ENCODE assay signal across 8 cellular contexts in the genomic region with DNA sequence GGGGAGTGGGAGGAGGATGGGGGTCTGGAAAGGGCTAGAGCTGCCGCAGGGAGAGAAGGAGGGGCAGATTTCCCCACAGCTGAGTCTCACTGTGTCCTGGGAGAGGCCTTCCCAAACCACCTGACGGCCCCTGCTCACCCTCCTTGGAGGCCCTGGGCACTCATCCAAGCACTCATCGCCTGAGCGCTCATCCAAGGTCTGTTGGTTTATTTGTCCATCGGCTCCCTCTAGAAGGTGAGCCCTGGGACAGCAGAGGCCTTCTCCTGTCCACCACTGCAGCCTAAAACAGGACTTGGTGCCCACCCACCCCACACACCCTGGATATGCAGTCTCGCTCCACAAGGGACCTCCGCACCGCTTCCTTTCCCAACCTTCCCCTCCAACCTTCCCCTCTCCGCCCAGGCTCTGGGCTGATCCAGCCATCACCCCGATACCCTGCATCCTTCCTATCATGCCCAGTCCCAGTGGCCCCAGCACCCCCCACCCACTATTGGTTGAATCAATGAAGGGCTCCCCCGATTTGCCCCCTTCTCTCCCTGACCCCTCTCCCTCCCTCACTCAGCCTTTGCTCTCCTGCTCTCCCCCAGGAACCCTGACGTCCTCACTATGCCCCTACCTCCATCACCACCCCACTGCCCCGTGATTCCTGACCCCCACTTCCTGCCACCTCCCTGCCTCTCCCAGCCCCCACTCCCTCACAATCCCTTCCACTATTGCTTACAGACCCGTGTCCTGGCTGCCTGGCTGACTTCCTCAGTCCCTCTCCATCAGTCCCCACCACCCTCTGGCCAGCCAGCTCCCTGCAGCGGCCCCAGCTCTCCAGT. TPM values are rescaled to one million over a fixed set of nuclear protein-coding genes. Genes with fewer than 3 reads are reported as not detected.
DNase-seq lines count a peak whose midpoint lies in the region; ATAC-seq lines count a peak whose summit lies in the region.

No MANE protein-coding gene starts in this region.

- H3K36me3 ChIP-seq in ectodermal cell (ENCODE audit: control insufficient read depth, insufficient read depth, low read length) (no peaks in the 10 kb centered on the region), mucosa of stomach (ENCODE audit: control insufficient read depth, insufficient read depth, low read length) (no peaks in the 10 kb centered on the region)

- no peak for DNase-seq in stimulated activated naive CD8-positive, alpha-beta T cell treated with anti-CD3 and anti-CD28 coated beads, Interleukin-15, Interleukin-2, amounts not matched to agents 100 U/mL and 50 U/mL, for 24 hours
- DNase-seq in RKO (ENCODE audit: low spot score) (peak; percentile 29), KG1 (lab: John Stamatoyannopoulos, UW) (no peak), dedifferentiated amniotic fluid mesenchymal stem cell (ENCODE audit: extremely low spot score) (no peak)
- no peak for DNase-seq in stimulated activated CD4-positive, alpha-beta T cell treated with anti-CD3 and anti-CD28 coated beads, Interleukin-2, amount 100 ng/mL, for 48 hours

- no peaks in the 10 kb centered on the region for H3K27me3 Mint-ChIP-seq in stimulated activated naive CD8-positive, alpha-beta T cell treated with anti-CD3 and anti-CD28 coated beads, Interleukin-15, Interleukin-2, amounts not matched to agents 100 ng/mL and 50 ng/mL, for 24 hours

- peaks cover under 1% of the 10 kb centered on the region for H3K36me3 Mint-ChIP-seq in stimulated activated naive CD8-positive, alpha-beta T cell treated with anti-CD3 and anti-CD28 coated beads, Interleukin-15, Interleukin-2, amounts not matched to agents 100 ng/mL and 50 ng/mL, for 24 hours (ENCODE audit: low read depth)

- H3K9ac ChIP-seq in mucosa of stomach (ENCODE audit: low read length), result peak overlapping the region; percentile 76

- peaks cover 12% of the 10 kb centered on the region for H3K4me1 Mint-ChIP-seq in stimulated activated naive CD8-positive, alpha-beta T cell treated with anti-CD3 and anti-CD28 coated beads, Interleukin-15, Interleukin-2, amounts not matched to agents 100 ng/mL and 50 ng/mL, for 24 hours (ENCODE audit: low read depth)

- H3K27ac ChIP-seq in ectodermal cell (ENCODE audit: insufficient read depth, low read depth, low read length, poor library complexity, severe bottlenecking), result no peak overlapping the region

- H3K9me3 ChIP-seq in ectodermal cell (ENCODE audit: control insufficient read depth, low read length) (no peaks in the 10 kb centered on the region), mucosa of stomach (ENCODE audit: control insufficient read depth, low read length) (no peaks in the 10 kb centered on the region)

- peak overlapping the region; percentile 55 for H3K4me3 ChIP-seq in ectodermal cell (ENCODE audit: insufficient read depth, low read depth, low read length)
- no peak overlapping the region for H3K4me3 ChIP-seq in mucosa of stomach (ENCODE audit: low read length)

- no peaks in the 10 kb centered on the region for H3K9me3 Mint-ChIP-seq in stimulated activated naive CD8-positive, alpha-beta T cell treated with anti-CD3 and anti-CD28 coated beads, Interleukin-15, Interleukin-2, amounts not matched to agents 100 ng/mL and 50 ng/mL, for 24 hours

- 74% methylated on average over 15 of the region's 15 CpGs for WGBS in ectodermal cell, 2 experiments

- peak overlapping the region; percentile 92 for H3K27ac Mint-ChIP-seq in stimulated activated naive CD8-positive, alpha-beta T cell treated with anti-CD3 and anti-CD28 coated beads, Interleukin-15, Interleukin-2, amounts not matched to agents 100 ng/mL and 50 ng/mL, for 24 hours

- peak overlapping the region; percentile 89 for H3K4me3 Mint-ChIP-seq in stimulated activated naive CD8-positive, alpha-beta T cell treated with anti-CD3 and anti-CD28 coated beads, Interleukin-15, Interleukin-2, amounts not matched to agents 100 ng/mL and 50 ng/mL, for 24 hours

- H3K27me3 ChIP-seq in ectodermal cell (ENCODE audit: control insufficient read depth, insufficient read depth, low read length, poor library complexity, severe bottlenecking) (no peaks in the 10 kb centered on the region), mucosa of stomach (ENCODE audit: control insufficient read depth, insufficient read depth, low read length) (no peaks in the 10 kb centered on the region)

- ATAC-seq in stimulated activated naive CD8-positive, alpha-beta T cell treated with anti-CD3 and anti-CD28 coated beads, Interleukin-15, Interleukin-2, amounts not matched to agents 100 U/mL and 50 U/mL, for 24 hours, result no peak

- H3K4me1 ChIP-seq in ectodermal cell (ENCODE audit: control insufficient read depth, insufficient read depth, low read length), result peaks cover 10% of the 10 kb centered on the region
- H3K4me1 ChIP-seq in mucosa of stomach (ENCODE audit: control insufficient read depth, insufficient read depth, low read length), result peaks cover 10% of the 10 kb centered on the region

RNA-seq across cellular contexts. Expression of gene UBXN6, which starts 1.6 kb away (rescaled TPM):
- polyA plus RNA-seq in ectodermal cell (2013, experiment 1 of 4), result 33.3 TPM
- polyA plus RNA-seq in ectodermal cell (2013, experiment 2 of 4), result 34.6 TPM
- polyA plus RNA-seq in ectodermal cell (2013, experiment 3 of 4), result 29.3 TPM
- polyA plus RNA-seq in ectodermal cell (2013, experiment 4 of 4), result 29.2 TPM

RNA-seq across cellular contexts. Expression of gene HDGFL2, which starts 16.1 kb away (rescaled TPM):
- 143 TPM for polyA plus RNA-seq in ectodermal cell (2013, experiment 1 of 4)
- polyA plus RNA-seq in ectodermal cell (2013, experiment 2 of 4), result 135 TPM
- 108 TPM for polyA plus RNA-seq in ectodermal cell (2013, experiment 3 of 4)
- 110 TPM for polyA plus RNA-seq in ectodermal cell (2013, experiment 4 of 4)

RNA-seq across cellular contexts. Expression of gene CHAF1A, which starts 53.5 kb away (rescaled TPM):
- 99.7 TPM for polyA plus RNA-seq in ectodermal cell (2013, experiment 1 of 4)
- polyA plus RNA-seq in ectodermal cell (2013, experiment 2 of 4), result 113 TPM
- 54.9 TPM for polyA plus RNA-seq in ectodermal cell (2013, experiment 3 of 4)
- 67.0 TPM for polyA plus RNA-seq in ectodermal cell (2013, experiment 4 of 4)

RNA-seq across cellular contexts. Expression of gene SH3GL1, which starts 55.6 kb away (rescaled TPM):
- 98.9 TPM for polyA plus RNA-seq in ectodermal cell (2013, experiment 1 of 4)
- polyA plus RNA-seq in ectodermal cell (2013, experiment 2 of 4), result 94.5 TPM
- polyA plus RNA-seq in ectodermal cell (2013, experiment 3 of 4), result 83.1 TPM
- polyA plus RNA-seq in ectodermal cell (2013, experiment 4 of 4), result 89.3 TPM
